In the genomic region with DNA sequence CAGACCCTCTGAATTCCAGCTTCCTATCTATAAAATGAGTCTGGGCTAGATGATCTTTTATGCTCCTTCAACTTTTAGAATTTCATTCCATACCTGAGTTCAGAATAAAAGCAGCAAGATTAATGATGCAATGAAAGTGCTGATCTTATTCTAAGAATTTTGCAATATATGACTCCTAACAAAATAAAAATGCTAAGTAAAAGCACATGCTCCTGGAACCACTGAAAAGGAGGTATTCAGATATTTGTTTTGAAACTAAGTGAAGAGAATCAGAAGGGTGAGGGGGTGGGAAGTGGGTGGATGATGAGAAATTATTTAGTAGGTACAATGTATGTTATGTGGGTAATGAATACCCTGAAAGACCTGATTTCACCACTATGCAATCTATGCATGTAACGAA, we compare ENCODE assay signal across 20 cellular contexts.
"Had no signal": no experiment of that assay in that cellular context is flagged by ENCODE, and none has a peak within 500 bp of the region (broad histone marks: within the 10 kb centered on the region; RNA-seq: fewer than 3 reads in every experiment).

No MANE protein-coding gene starts in this region.

- H3K4me1 ChIP-seq: adrenal gland, esophagus squamous epithelium, gastrocnemius medialis, left ventricle myocardium inferior had no signal

- H3K36me3 ChIP-seq: adrenal gland, esophagus squamous epithelium, gastrocnemius medialis, left ventricle myocardium inferior had no signal

- H3K4me1 Mint-ChIP-seq: nephron progenitor cell had no signal

- H3K9me3 ChIP-seq: adrenal gland, esophagus squamous epithelium, gastrocnemius medialis, left ventricle myocardium inferior had no signal

- H3K9me3 Mint-ChIP-seq: activated T-helper 1 cell treated with anti-CD3 and anti-CD28 coated beads, Interleukin-12 subunit alpha, Interleukin-12 subunit beta, Interleukin-2, Interleukin-4 antibody, amounts not matched to agents 30 ng/mL and 10 ng/mL and 1 ng/mL, durations not matched to agents 14 hours and 24 hours and 36 hours; nephron progenitor cell had no signal

- H3K27ac Mint-ChIP-seq: activated T-helper 1 cell treated with anti-CD3 and anti-CD28 coated beads, Interleukin-12 subunit alpha, Interleukin-12 subunit beta, Interleukin-2, Interleukin-4 antibody, amounts not matched to agents 30 ng/mL and 10 ng/mL and 1 ng/mL, durations not matched to agents 14 hours and 24 hours and 36 hours; nephron progenitor cell had no signal

- H3K27ac ChIP-seq: adrenal gland, esophagus squamous epithelium, gastrocnemius medialis, left ventricle myocardium inferior had no signal

- H3K27me3 ChIP-seq: adrenal gland, esophagus squamous epithelium, gastrocnemius medialis had no signal

- H3K4me3 Mint-ChIP-seq: activated T-helper 1 cell treated with anti-CD3 and anti-CD28 coated beads, Interleukin-12 subunit alpha, Interleukin-12 subunit beta, Interleukin-2, Interleukin-4 antibody, amounts not matched to agents 30 ng/mL and 10 ng/mL and 1 ng/mL, durations not matched to agents 14 hours and 24 hours and 36 hours; nephron progenitor cell had no signal

- DNase-seq: activated CD4-positive, alpha-beta T cell treated with anti-CD3 and anti-CD28 coated beads, Interleukin-2, amount 50 U/mL, for 1 hour; adrenal gland; dermis blood vessel endothelial cell; effector memory CD4-positive, alpha-beta T cell; esophagus squamous epithelium; gastrocnemius medialis; kidney glomerular epithelial cell; left ventricle myocardium inferior; mammary epithelial cell; nephron progenitor cell; nucleus accumbens; posterior cingulate gyrus; retina; stimulated activated CD4-positive, alpha-beta T cell treated with anti-CD3 and anti-CD28 coated beads, Interleukin-12 subunit alpha, Interleukin-12 subunit beta, amount 100 ng/mL, for 4 hours; stimulated activated CD4-positive, alpha-beta T cell treated with anti-CD3 and anti-CD28 coated beads, Interleukin-1b, Interleukin-23, amount 100 ng/mL, for 48 hours; stimulated activated CD8-positive, alpha-beta memory T cell treated with anti-CD3 and anti-CD28 coated beads, Interleukin-4, amount 100 ng/mL, for 48 hours; stimulated activated naive CD4-positive, alpha-beta T cell treated with Interleukin-2 at 50 U/mL for 16 hours; T1000; trophoblast cell had no signal

- H3K4me3 ChIP-seq: adrenal gland, esophagus squamous epithelium, gastrocnemius medialis, left ventricle myocardium inferior had no signal
